ENCODE assay signal across 8 cellular contexts in genomic region chr4:176902710-176903323, GRCh38.
DNase-seq lines count a peak whose midpoint lies in the region; ATAC-seq, FAIRE-seq and TF ChIP-seq lines count a peak whose summit lies in the region.

No MANE protein-coding gene starts in this region.

- H3K36me3 ChIP-seq in MM.1S (replicated peaks; ENCODE audit: insufficient read depth, low read length), result no peaks in the 10 kb centered on the region

- H3K4me1 ChIP-seq in MM.1S (ENCODE audit: low read length), result peaks cover 12% of the 10 kb centered on the region

- no peak for DNase-seq in H54 (ENCODE audit: insufficient read length, low spot score)
- DNase-seq in MM.1S, result peak; percentile 91
- peak; percentile 79 to 87 for DNase-seq in foreskin fibroblast
- no peak for DNase-seq in ureter (ENCODE audit: low spot score)
- DNase-seq in effector CD8-positive, alpha-beta T cell (lab: John Stamatoyannopoulos, UW), result no peak
- no peak for DNase-seq in activated T-cell treated with anti-CD3 and anti-CD28 coated beads, Interleukin-2, amount 50 U/mL, for 24 hours
- DNase-seq in COR-L47 (lab: John Stamatoyannopoulos, UW), result no peak

- ATAC-seq in GM18502 (IDR thresholded peaks at IDR 0.05; ENCODE audit: poor library complexity, unreplicated experiment), result peak; percentile 99

- H3K9me2 ChIP-seq in MM.1S (replicated peaks; ENCODE audit: insufficient read depth, low read length), result no peaks in the 10 kb centered on the region

- H3K27me3 ChIP-seq in MM.1S (replicated peaks; ENCODE audit: insufficient read depth, low read length), result no peaks in the 10 kb centered on the region

- no peaks in the 10 kb centered on the region for H3K27me3 Mint-ChIP-seq in activated T-cell treated with anti-CD3 and anti-CD28 coated beads, Interleukin-2, amount 50 U/mL, for 24 hours

- no peak overlapping the region for H3K9ac ChIP-seq in MM.1S (ENCODE audit: low read length)

- H3K36me3 Mint-ChIP-seq in activated T-cell treated with anti-CD3 and anti-CD28 coated beads, Interleukin-2, amount 50 U/mL, for 24 hours (ENCODE audit: low read depth), result no peaks in the 10 kb centered on the region

- peaks cover 2% of the 10 kb centered on the region for H3K9me3 Mint-ChIP-seq in activated T-cell treated with anti-CD3 and anti-CD28 coated beads, Interleukin-2, amount 50 U/mL, for 24 hours

- peaks cover 9% of the 10 kb centered on the region for H3F3A ChIP-seq in MM.1S (ENCODE audit: insufficient read depth, low read length)

- peaks cover 9% of the 10 kb centered on the region for H3K4me1 Mint-ChIP-seq in activated T-cell treated with anti-CD3 and anti-CD28 coated beads, Interleukin-2, amount 50 U/mL, for 24 hours (ENCODE audit: low read depth)

- no peak overlapping the region for H3K27ac Mint-ChIP-seq in activated T-cell treated with anti-CD3 and anti-CD28 coated beads, Interleukin-2, amount 50 U/mL, for 24 hours

- H3K4me3 ChIP-seq in MM.1S (ENCODE audit: low read length), result no peak overlapping the region
- no peak overlapping the region for H3K4me3 ChIP-seq in foreskin fibroblast (ENCODE audit: low read depth in 1 of 2, low read length in 2 of 2)

- no peak overlapping the region for H3K4me3 Mint-ChIP-seq in activated T-cell treated with anti-CD3 and anti-CD28 coated beads, Interleukin-2, amount 50 U/mL, for 24 hours

- H4K20me1 ChIP-seq in MM.1S (ENCODE audit: insufficient read depth, low read length), result no peaks in the 10 kb centered on the region

- 0 out of 2 replicates have a peak, but pooled peaks cover 3% of the 10 kb centered on the region for H3K9me3 ChIP-seq in MM.1S (replicated peaks; ENCODE audit: insufficient read depth, low read length)

- H2AFZ ChIP-seq in MM.1S (ENCODE audit: low read length), result no peak overlapping the region

- H3K27ac ChIP-seq in MM.1S (ENCODE audit: low read length), result peak overlapping the region; percentile 45; the same call in 1 of the 2 replicates

- peak; percentile 58 for FAIRE-seq in H54 (lab: Jason Lieb, UNC)

- TF ChIP-seq POLR2A in H54 (IDR thresholded peaks at IDR 0.05; ENCODE audit: low read depth, low read length), result no peak

- peak overlapping the region; percentile 55; the same call in 1 of the 2 replicates for H3K4me2 ChIP-seq in MM.1S (ENCODE audit: low read depth, low read length)

- no peak for TF ChIP-seq CTCF in MM.1S (IDR thresholded peaks at IDR 0.05; ENCODE audit: low read length)
- no peak for TF ChIP-seq CTCF in foreskin fibroblast (IDR thresholded peaks at IDR 0.05; ENCODE audit: low read depth, low read length)

- no peaks in the 10 kb centered on the region for H3K79me2 ChIP-seq in MM.1S (ENCODE audit: low read length)

Comparison
In these comparisons a context has a peak if more than half of its experiments do, and no peak if none do; other contexts are left out.
1. DNase-seq: peak in MM.1S (single experiment) and foreskin fibroblast (2 of 2); none in H54 (single experiment), ureter (single experiment), effector CD8-positive, alpha-beta T cell (single experiment), activated T-cell treated with anti-CD3 and anti-CD28 coated beads, Interleukin-2, amount 50 U/mL, for 24 hours (single experiment) and COR-L47 (single experiment).